In genomic region chr12:56308714-56309113, GRCh38 we compare ENCODE assay signal across 22 cellular contexts. TPM values are rescaled to one million over a fixed set of nuclear protein-coding genes. Genes with fewer than 3 reads are reported as not detected.
DNase-seq lines count a peak whose midpoint lies in the region; ATAC-seq, FAIRE-seq and TF ChIP-seq lines count a peak whose summit lies in the region.
"Had no signal": no experiment of that assay in that cellular context is flagged by ENCODE, and none has a peak within 500 bp of the region (broad histone marks: within the 10 kb centered on the region; RNA-seq: fewer than 3 reads in every experiment).

No MANE protein-coding gene starts in this region.

- H3K27me3 ChIP-seq in HepG2 (ENCODE audit: control insufficient read depth in 1 of 2, insufficient read depth in 2 of 2, low read length in 2 of 2) (no peaks in the 10 kb centered on the region), right lobe of liver (no peaks in the 10 kb centered on the region)
- H3K27me3 ChIP-seq: BLaER1 treated with 17β-estradiol and CSF1 and Interleukin-3, amounts not matched to agents 10 nM and 100 nM had no signal

- TF ChIP-seq EP300 in HepG2 (IDR thresholded peaks at IDR 0.05; ENCODE audit: low read depth in 2 of 2, low read length in 2 of 2), result no peak
- no peak for TF ChIP-seq EP300 in HepG2 (CRISPR knock-in tag; IDR thresholded peaks at IDR 0.05; ENCODE audit: borderline replicate concordance)

- 96% methylated on average over 3 of the region's 3 CpGs for WGBS in HepG2 (ENCODE audit: low lambda C conversion rate)
- WGBS in right lobe of liver (ENCODE audit: insufficient coverage, low coverage, low lambda C conversion rate, missing lambda C conversion rate), result 95% methylated on average over 3 of the region's 3 CpGs

- H3K4me1 ChIP-seq in HepG2 (ENCODE audit: insufficient read depth, low read length) (no peaks in the 10 kb centered on the region), right lobe of liver (peaks cover 0 to 18% (median 5%) of the 10 kb centered on the region in 4 donors)
- H3K4me1 ChIP-seq: A549, Caco-2 had no signal

- no peak overlapping the region for H3K4me2 ChIP-seq in HepG2 (ENCODE audit: low read depth, low read length)
- H3K4me2 ChIP-seq: A549; BLaER1 treated with 17β-estradiol and CSF1 and Interleukin-3, amounts not matched to agents 10 nM and 100 nM had no signal

- H3K9me3 ChIP-seq in HepG2 (ENCODE audit: low read length) (no peaks in the 10 kb centered on the region), right lobe of liver (no peaks in the 10 kb centered on the region)
- H3K9me3 ChIP-seq: A549; BLaER1 treated with 17β-estradiol and CSF1 and Interleukin-3, amounts not matched to agents 10 nM and 100 nM; Caco-2 had no signal

- DNase-seq in HepG2 (ENCODE audit: low spot score) (no peak), right lobe of liver (no peak), NCI-H226 (peak; percentile 0), neural crest cell (ENCODE audit: low read depth, low spot score) (no peak)
- DNase-seq: AML-193; Caco-2; Calu3; CD4-positive, alpha-beta T cell; CD8-positive, alpha-beta T cell; DMS79 treated with DMSO at 0.1 percent for 48 hours; GF-D8 had no signal

- ATAC-seq in HepG2, result no peak
- no peak for ATAC-seq in right lobe of liver
- ATAC-seq in GM21529 (IDR thresholded peaks at IDR 0.05; ENCODE audit: unreplicated experiment), result no peak
- ATAC-seq: A549; CD8-positive, alpha-beta T cell had no signal

- TF ChIP-seq CTCF in HepG2 (CRISPR knock-in tag; IDR thresholded peaks at IDR 0.05), result no peak
- no peak for TF ChIP-seq CTCF in right lobe of liver (IDR thresholded peaks at IDR 0.05)
- TF ChIP-seq CTCF in neural crest cell (conservative IDR thresholded peaks at IDR 0.05), result no peak

- intact Hi-C loops in HepG2 (cut with micrococcal nuclease; ENCODE audit: unreplicated experiment) (no loop called here), right lobe of liver (cut with DNase I) (no loop called here)

- H3K4me3 Mint-ChIP-seq in neural crest cell, result peak overlapping the region; percentile 23
- H3K4me3 Mint-ChIP-seq: B cell; CD4-positive, alpha-beta T cell; CD8-positive, alpha-beta T cell had no signal

- in situ Hi-C loops in HepG2 (cut with HindIII; ENCODE audit: extremely low pct_ligation_motif_present, low pct_unique_long_range_greater_than_20kb), result no loop called here

- CTCF ChIA-PET in HepG2 (lab: Yijun Ruan, JAX; ENCODE audit: low intra/inter-chr PET ratio, low total read pairs), result no interaction called here

- no TSS peak for BruUV-seq in HepG2 (replicated peaks; lab: Mats Ljungman, UMichigan)

- TF ChIP-seq POLR2A in HepG2 (IDR thresholded peaks at IDR 0.05; ENCODE audit: insufficient read depth in 1 of 2, low read depth in 2 of 2, low read length in 2 of 2) (no peak), right lobe of liver (IDR thresholded peaks at IDR 0.05) (no peak)

- TF ChIP-seq RAD21 in HepG2 (CRISPR knock-in tag; IDR thresholded peaks at IDR 0.05), result no peak

- H3K9ac ChIP-seq in HepG2 (ENCODE audit: insufficient read depth, low read depth, low read length), result no peak overlapping the region
- H3K9ac ChIP-seq: BLaER1 treated with 17β-estradiol and CSF1 and Interleukin-3, amounts not matched to agents 10 nM and 100 nM had no signal

- H3K36me3 Mint-ChIP-seq in neural crest cell (ENCODE audit: low read depth), result peaks cover 10% of the 10 kb centered on the region

- no peaks in the 10 kb centered on the region for H3K27me3 Mint-ChIP-seq in neural crest cell (ENCODE audit: low read depth)
- H3K27me3 Mint-ChIP-seq: B cell; CD4-positive, alpha-beta T cell had no signal

- H3K79me2 ChIP-seq in HepG2 (ENCODE audit: insufficient read depth, low read length), result no peaks in the 10 kb centered on the region

- H3K4me1 Mint-ChIP-seq in neural crest cell, result no peaks in the 10 kb centered on the region
- H3K4me1 Mint-ChIP-seq: B cell had no signal

- no peak overlapping the region for H3K27ac ChIP-seq in HepG2 (ENCODE audit: extremely low read length, insufficient read depth, low read length)
- no peak overlapping the region for H3K27ac ChIP-seq in right lobe of liver
- H3K27ac ChIP-seq: 22Rv1; A549; BLaER1 treated with 17β-estradiol and CSF1 and Interleukin-3, amounts not matched to agents 10 nM and 100 nM; C4-2B had no signal

- no peak overlapping the region for H3K27ac Mint-ChIP-seq in neural crest cell (ENCODE audit: unreplicated experiment)
- H3K27ac Mint-ChIP-seq: B cell; CD4-positive, alpha-beta T cell; CD8-positive, alpha-beta T cell had no signal

- H3K4me3 ChIP-seq in HepG2 (replicated peaks in 1 of 3; ENCODE audit: insufficient read depth in 1 of 3, low read depth in 2 of 3, low read length in 3 of 3) (no peak overlapping the region), right lobe of liver (no peak overlapping the region)
- H3K4me3 ChIP-seq: A549; BLaER1 treated with 17β-estradiol and CSF1 and Interleukin-3, amounts not matched to agents 10 nM and 100 nM had no signal

- FAIRE-seq in HepG2 (lab: Jason Lieb, UNC), result no peak
- FAIRE-seq: A549, D721Med, G401.6, GM12891, GM19239 had no signal

- H4K20me1 ChIP-seq in HepG2 (ENCODE audit: insufficient read depth, low read length), result no peaks in the 10 kb centered on the region
- H4K20me1 ChIP-seq: BLaER1 treated with 17β-estradiol and CSF1 and Interleukin-3, amounts not matched to agents 10 nM and 100 nM had no signal

- H3K36me3 ChIP-seq in HepG2 (replicated peaks in 1 of 2; ENCODE audit: control insufficient read depth in 1 of 2, insufficient read depth in 2 of 2, low read length in 2 of 2) (peaks cover 11 to 24% of the 10 kb centered on the region in 2 experiments), right lobe of liver (peaks cover 0 to 35% (median 17%) of the 10 kb centered on the region in 4 donors)

- H3K9me3 Mint-ChIP-seq in neural crest cell, result no peaks in the 10 kb centered on the region
- H3K9me3 Mint-ChIP-seq: CD4-positive, alpha-beta T cell; CD8-positive, alpha-beta T cell had no signal

- POLR2A ChIA-PET in HepG2 (lab: Yijun Ruan, JAX), result no interaction called here

- H2AFZ ChIP-seq in HepG2 (ENCODE audit: low read length), result no peak overlapping the region

RNA-seq across cellular contexts. Expression of gene CNPY2, which starts 7.1 kb away (rescaled TPM):
- total RNA-seq in HepG2 (2016; rRNA removed; fragmentation: Illumina TruSeq; extraction: Trizol) (246 and 356 TPM in 2 replicates), right lobe of liver (10 to 100 TPM; 63.7 to 93.7 (median 76.5) TPM), neural crest cell (242 and 244 TPM in 2 replicates)
- 86.2 and 116 TPM in 2 replicates for total RNA-seq in HepG2 (2016; cell fraction: cytosol; rRNA removed; fragmentation: Illumina TruSeq; extraction: Trizol; ENCODE audit: low read depth)
- 297 and 346 TPM in 2 replicates for total RNA-seq in HepG2 (2016; cell fraction: insoluble cytoplasmic fraction; rRNA removed; fragmentation: Illumina TruSeq; extraction: Trizol)
- 159 and 178 TPM in 2 replicates for total RNA-seq in HepG2 (2016; cell fraction: membrane; rRNA removed; fragmentation: Illumina TruSeq; extraction: Trizol)
- total RNA-seq in HepG2 (2016; cell fraction: nucleus; rRNA removed; fragmentation: Illumina TruSeq; extraction: Trizol), result 222 and 249 TPM in 2 replicates
- 250 and 285 TPM in 2 replicates for polyA plus RNA-seq in HepG2 (2011; rRNA removed)
- 234 and 239 TPM in 2 replicates for polyA plus RNA-seq in HepG2 (2011; cell fraction: cytosol; rRNA removed)
- polyA plus RNA-seq in HepG2 (2011; cell fraction: nucleus; rRNA removed), result 93.0 and 101 TPM in 2 replicates
- 153 and 157 TPM in 2 replicates for polyA plus RNA-seq in HepG2 (2012)
- polyA plus RNA-seq in HepG2 (2016; cell fraction: cytosol; fragmentation: Illumina TruSeq; extraction: Trizol; ENCODE audit: low read depth), result 111 and 147 TPM in 2 replicates
- 240 and 292 TPM in 2 replicates for polyA plus RNA-seq in HepG2 (2016; cell fraction: insoluble cytoplasmic fraction; fragmentation: Illumina TruSeq; extraction: Trizol; ENCODE audit: low read depth)
- polyA plus RNA-seq in HepG2 (2016; cell fraction: membrane; fragmentation: Illumina TruSeq; extraction: Trizol; ENCODE audit: low read depth), result 135 and 177 TPM in 2 replicates
- 388 and 406 TPM in 2 replicates for polyA plus RNA-seq in HepG2 (2016; cell fraction: nucleus; fragmentation: Illumina TruSeq; extraction: Trizol; ENCODE audit: insufficient read depth, low read depth)
- 67.5 and 176 TPM in 2 replicates for polyA minus RNA-seq in HepG2 (2011; rRNA and poly(A)+ RNA removed; ENCODE audit: low replicate concordance)
- 51.0 and 58.1 TPM in 2 replicates for polyA minus RNA-seq in HepG2 (2011; cell fraction: cytosol; rRNA and poly(A)+ RNA removed)
- polyA minus RNA-seq in HepG2 (2011; cell fraction: nucleus; rRNA and poly(A)+ RNA removed), result 63.1 and 76.1 TPM in 2 replicates

RNA-seq across cellular contexts. Expression of gene CS, which starts 8.6 kb away (rescaled TPM):
- total RNA-seq in HepG2 (2016; rRNA removed; fragmentation: Illumina TruSeq; extraction: Trizol), result 175 and 243 TPM in 2 replicates
- 84.6 and 90.4 TPM in 2 replicates for total RNA-seq in HepG2 (2016; cell fraction: cytosol; rRNA removed; fragmentation: Illumina TruSeq; extraction: Trizol; ENCODE audit: low read depth)
- 173 and 226 TPM in 2 replicates for total RNA-seq in HepG2 (2016; cell fraction: insoluble cytoplasmic fraction; rRNA removed; fragmentation: Illumina TruSeq; extraction: Trizol)
- 154 and 164 TPM in 2 replicates for total RNA-seq in HepG2 (2016; cell fraction: membrane; rRNA removed; fragmentation: Illumina TruSeq; extraction: Trizol)
- total RNA-seq in HepG2 (2016; cell fraction: nucleus; rRNA removed; fragmentation: Illumina TruSeq; extraction: Trizol), result 167 and 188 TPM in 2 replicates
- polyA plus RNA-seq in HepG2 (2011; rRNA removed), result 173 and 177 TPM in 2 replicates
- polyA plus RNA-seq in HepG2 (2011; cell fraction: cytosol; rRNA removed), result 103 and 144 TPM in 2 replicates
- 269 and 358 TPM in 2 replicates for polyA plus RNA-seq in HepG2 (2011; cell fraction: nucleus; rRNA removed)
- polyA plus RNA-seq in HepG2 (2012), result 154 and 155 TPM in 2 replicates
- polyA plus RNA-seq in HepG2 (2016; cell fraction: cytosol; fragmentation: Illumina TruSeq; extraction: Trizol; ENCODE audit: low read depth), result 54.5 and 60.2 TPM in 2 replicates
- polyA plus RNA-seq in HepG2 (2016; cell fraction: insoluble cytoplasmic fraction; fragmentation: Illumina TruSeq; extraction: Trizol; ENCODE audit: low read depth), result 276 and 332 TPM in 2 replicates
- 169 and 187 TPM in 2 replicates for polyA plus RNA-seq in HepG2 (2016; cell fraction: membrane; fragmentation: Illumina TruSeq; extraction: Trizol; ENCODE audit: low read depth)
- polyA plus RNA-seq in HepG2 (2016; cell fraction: nucleus; fragmentation: Illumina TruSeq; extraction: Trizol; ENCODE audit: insufficient read depth, low read depth), result 390 and 405 TPM in 2 replicates
- polyA minus RNA-seq in HepG2 (2011; rRNA and poly(A)+ RNA removed; ENCODE audit: low replicate concordance), result 196 and 204 TPM in 2 replicates
- 208 and 227 TPM in 2 replicates for polyA minus RNA-seq in HepG2 (2011; cell fraction: cytosol; rRNA and poly(A)+ RNA removed)
- 128 and 180 TPM in 2 replicates for polyA minus RNA-seq in HepG2 (2011; cell fraction: nucleus; rRNA and poly(A)+ RNA removed)
- 100 to 1,000 TPM in 1 of 6 experiments, 10 to 100 TPM in 5; 45.6 to 109 (median 61.2) TPM for total RNA-seq in right lobe of liver
- total RNA-seq in neural crest cell, result 295 and 302 TPM in 2 replicates

RNA-seq across cellular contexts. Expression of gene PAN2, which starts 25.1 kb away (rescaled TPM):
- total RNA-seq in HepG2 (2016; rRNA removed; fragmentation: Illumina TruSeq; extraction: Trizol), result 14.8 and 27.2 TPM in 2 replicates
- total RNA-seq in HepG2 (2016; cell fraction: cytosol; rRNA removed; fragmentation: Illumina TruSeq; extraction: Trizol; ENCODE audit: low read depth), result 1.6 and 2.2 TPM in 2 replicates
- 12.7 and 29.9 TPM in 2 replicates for total RNA-seq in HepG2 (2016; cell fraction: insoluble cytoplasmic fraction; rRNA removed; fragmentation: Illumina TruSeq; extraction: Trizol)
- 4.4 and 4.6 TPM in 2 replicates for total RNA-seq in HepG2 (2016; cell fraction: membrane; rRNA removed; fragmentation: Illumina TruSeq; extraction: Trizol)
- total RNA-seq in HepG2 (2016; cell fraction: nucleus; rRNA removed; fragmentation: Illumina TruSeq; extraction: Trizol), result 46.3 and 53.3 TPM in 2 replicates
- polyA plus RNA-seq in HepG2 (2011; rRNA removed), result 61.1 and 68.5 TPM in 2 replicates
- 10.4 and 10.7 TPM in 2 replicates for polyA plus RNA-seq in HepG2 (2011; cell fraction: cytosol; rRNA removed)
- 745 and 829 TPM in 2 replicates for polyA plus RNA-seq in HepG2 (2011; cell fraction: nucleus; rRNA removed)
- polyA plus RNA-seq in HepG2 (2012), result 59.3 and 76.5 TPM in 2 replicates
- 0.83 TPM in 2 replicates for polyA plus RNA-seq in HepG2 (2016; cell fraction: cytosol; fragmentation: Illumina TruSeq; extraction: Trizol; ENCODE audit: low read depth)
- polyA plus RNA-seq in HepG2 (2016; cell fraction: insoluble cytoplasmic fraction; fragmentation: Illumina TruSeq; extraction: Trizol; ENCODE audit: low read depth), result 11.7 and 13.2 TPM in 2 replicates
- polyA plus RNA-seq in HepG2 (2016; cell fraction: membrane; fragmentation: Illumina TruSeq; extraction: Trizol; ENCODE audit: low read depth), result 1.2 and 2.0 TPM in 2 replicates
- 117 and 129 TPM in 2 replicates for polyA plus RNA-seq in HepG2 (2016; cell fraction: nucleus; fragmentation: Illumina TruSeq; extraction: Trizol; ENCODE audit: insufficient read depth, low read depth)
- polyA minus RNA-seq in HepG2 (2011; rRNA and poly(A)+ RNA removed; ENCODE audit: low replicate concordance), result 28.0 and 50.8 TPM in 2 replicates
- 6.0 and 6.1 TPM in 2 replicates for polyA minus RNA-seq in HepG2 (2011; cell fraction: cytosol; rRNA and poly(A)+ RNA removed)
- 91.0 and 105 TPM in 2 replicates for polyA minus RNA-seq in HepG2 (2011; cell fraction: nucleus; rRNA and poly(A)+ RNA removed)
- 100 to 1,000 TPM in 1 of 6 experiments, 10 to 100 TPM in 5; 21.7 to 109 (median 57.7) TPM for total RNA-seq in right lobe of liver
- total RNA-seq in neural crest cell, result 64.4 and 69.6 TPM in 2 replicates

RNA-seq across cellular contexts. Expression of gene IL23A, which starts 30.0 kb away (rescaled TPM):
- total RNA-seq in HepG2 (2016; rRNA removed; fragmentation: Illumina TruSeq; extraction: Trizol) (0.35 and 0.51 TPM in 2 replicates), right lobe of liver (not detected), neural crest cell (0.23 TPM in 1 of 2 replicates, not detected in the other)
- total RNA-seq in HepG2 (2016; cell fraction: cytosol; rRNA removed; fragmentation: Illumina TruSeq; extraction: Trizol; ENCODE audit: low read depth), result 0.30 TPM in 1 of 2 replicates, not detected in the other
- total RNA-seq in HepG2 (2016; cell fraction: insoluble cytoplasmic fraction; rRNA removed; fragmentation: Illumina TruSeq; extraction: Trizol), result 0.24 TPM in 1 of 2 replicates, not detected in the other
- 0.31 and 0.59 TPM in 2 replicates for total RNA-seq in HepG2 (2016; cell fraction: membrane; rRNA removed; fragmentation: Illumina TruSeq; extraction: Trizol)
- total RNA-seq in HepG2 (2016; cell fraction: nucleus; rRNA removed; fragmentation: Illumina TruSeq; extraction: Trizol), result not detected in 2 replicates
- polyA plus RNA-seq in HepG2 (2011; rRNA removed), result 0.33 and 0.72 TPM in 2 replicates
- polyA plus RNA-seq in HepG2 (2011; cell fraction: cytosol; rRNA removed), result 0.31 and 0.36 TPM in 2 replicates
- 0.47 and 0.63 TPM in 2 replicates for polyA plus RNA-seq in HepG2 (2011; cell fraction: nucleus; rRNA removed)
- 0.48 and 0.75 TPM in 2 replicates for polyA plus RNA-seq in HepG2 (2012)
- polyA plus RNA-seq in HepG2 (2016; cell fraction: cytosol; fragmentation: Illumina TruSeq; extraction: Trizol; ENCODE audit: low read depth), result 0.42 and 0.51 TPM in 2 replicates
- 0.35 TPM in 1 of 2 replicates, not detected in the other for polyA plus RNA-seq in HepG2 (2016; cell fraction: insoluble cytoplasmic fraction; fragmentation: Illumina TruSeq; extraction: Trizol; ENCODE audit: low read depth)
- polyA plus RNA-seq in HepG2 (2016; cell fraction: membrane; fragmentation: Illumina TruSeq; extraction: Trizol; ENCODE audit: low read depth), result 0.70 TPM in 1 of 2 replicates, not detected in the other
- 0.74 and 1.5 TPM in 2 replicates for polyA plus RNA-seq in HepG2 (2016; cell fraction: nucleus; fragmentation: Illumina TruSeq; extraction: Trizol; ENCODE audit: insufficient read depth, low read depth)
- polyA minus RNA-seq in HepG2 (2011; rRNA and poly(A)+ RNA removed; ENCODE audit: low replicate concordance), result 0.38 TPM in 1 of 2 replicates, not detected in the other
- not detected in 2 replicates for polyA minus RNA-seq in HepG2 (2011; cell fraction: cytosol; rRNA and poly(A)+ RNA removed)
- polyA minus RNA-seq in HepG2 (2011; cell fraction: nucleus; rRNA and poly(A)+ RNA removed), result not detected in 2 replicates
- total RNA-seq: A172 had no signal

RNA-seq across cellular contexts. Expression of gene COQ10A, which starts 42.0 kb away (rescaled TPM):
- total RNA-seq in HepG2 (2016; rRNA removed; fragmentation: Illumina TruSeq; extraction: Trizol), result 18.6 and 21.0 TPM in 2 replicates
- 10.8 and 11.2 TPM in 2 replicates for total RNA-seq in HepG2 (2016; cell fraction: cytosol; rRNA removed; fragmentation: Illumina TruSeq; extraction: Trizol; ENCODE audit: low read depth)
- total RNA-seq in HepG2 (2016; cell fraction: insoluble cytoplasmic fraction; rRNA removed; fragmentation: Illumina TruSeq; extraction: Trizol), result 20.5 and 20.7 TPM in 2 replicates
- total RNA-seq in HepG2 (2016; cell fraction: membrane; rRNA removed; fragmentation: Illumina TruSeq; extraction: Trizol), result 19.9 and 20.0 TPM in 2 replicates
- total RNA-seq in HepG2 (2016; cell fraction: nucleus; rRNA removed; fragmentation: Illumina TruSeq; extraction: Trizol), result 16.9 and 18.6 TPM in 2 replicates
- 35.3 and 37.3 TPM in 2 replicates for polyA plus RNA-seq in HepG2 (2011; rRNA removed)
- polyA plus RNA-seq in HepG2 (2011; cell fraction: cytosol; rRNA removed), result 27.3 and 29.7 TPM in 2 replicates
- polyA plus RNA-seq in HepG2 (2011; cell fraction: nucleus; rRNA removed), result 47.9 and 56.5 TPM in 2 replicates
- 14.4 TPM in 2 replicates for polyA plus RNA-seq in HepG2 (2012)
- 11.5 and 12.3 TPM in 2 replicates for polyA plus RNA-seq in HepG2 (2016; cell fraction: cytosol; fragmentation: Illumina TruSeq; extraction: Trizol; ENCODE audit: low read depth)
- 20.5 and 20.9 TPM in 2 replicates for polyA plus RNA-seq in HepG2 (2016; cell fraction: insoluble cytoplasmic fraction; fragmentation: Illumina TruSeq; extraction: Trizol; ENCODE audit: low read depth)
- polyA plus RNA-seq in HepG2 (2016; cell fraction: membrane; fragmentation: Illumina TruSeq; extraction: Trizol; ENCODE audit: low read depth), result 16.8 and 16.9 TPM in 2 replicates
- polyA plus RNA-seq in HepG2 (2016; cell fraction: nucleus; fragmentation: Illumina TruSeq; extraction: Trizol; ENCODE audit: insufficient read depth, low read depth), result 52.1 and 53.2 TPM in 2 replicates
- polyA minus RNA-seq in HepG2 (2011; rRNA and poly(A)+ RNA removed; ENCODE audit: low replicate concordance), result 23.4 and 33.2 TPM in 2 replicates
- 7.5 and 9.5 TPM in 2 replicates for polyA minus RNA-seq in HepG2 (2011; cell fraction: cytosol; rRNA and poly(A)+ RNA removed)
- polyA minus RNA-seq in HepG2 (2011; cell fraction: nucleus; rRNA and poly(A)+ RNA removed), result 33.2 and 35.2 TPM in 2 replicates
- total RNA-seq in right lobe of liver, result 10 to 100 TPM in 3 of 6 experiments, 1 to 10 TPM in 3; 5.5 to 25.1 (median 13.0) TPM
- total RNA-seq in neural crest cell, result 23.2 and 23.3 TPM in 2 replicates
